In the genomic region with DNA sequence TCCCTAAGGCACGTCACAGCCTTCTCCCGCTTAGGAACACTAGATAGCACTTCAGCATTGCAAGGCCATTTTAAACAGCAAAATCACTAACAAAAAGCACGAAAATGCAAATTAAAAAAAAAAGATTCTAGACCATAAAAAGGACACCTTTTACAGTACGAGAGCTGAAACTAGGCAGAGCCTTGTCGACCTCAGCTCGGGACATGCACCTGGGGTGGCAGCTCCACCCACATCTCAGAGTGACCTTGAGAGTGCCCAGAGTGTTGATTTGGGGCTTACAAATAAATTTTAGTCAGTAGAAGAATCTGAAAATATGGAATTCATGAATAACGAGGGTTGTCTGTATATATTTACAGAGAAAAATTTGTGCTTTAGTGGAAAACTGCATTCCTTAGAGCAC, we compare ENCODE assay signal across 1 cellular context.
TF ChIP-seq lines count a peak whose summit lies in the region.

No MANE protein-coding gene starts in this region.

TF ChIP-seq in neural cell, 6 proteins besides CTCF, POLR2A, EP300 and RAD21 (continued from another document):
- no peak for TF ChIP-seq REST (IDR thresholded peaks at IDR 0.05; ENCODE audit: borderline replicate concordance)
- TF ChIP-seq TAF1 (IDR thresholded peaks at IDR 0.05; ENCODE audit: low read depth), result no peak
- no peak for TF ChIP-seq EZH2 (IDR thresholded peaks at IDR 0.05; ENCODE audit: borderline replicate concordance, insufficient read depth, low read length, poor library complexity, severe bottlenecking)
- TF ChIP-seq MXI1 (conservative IDR thresholded peaks at IDR 0.05; ENCODE audit: poor library complexity, severe bottlenecking), result no peak
- no peak for TF ChIP-seq POLR2AphosphoS5 (IDR thresholded peaks at IDR 0.05)
